1 cellular context compared by ENCODE assay signal in the genomic region with DNA sequence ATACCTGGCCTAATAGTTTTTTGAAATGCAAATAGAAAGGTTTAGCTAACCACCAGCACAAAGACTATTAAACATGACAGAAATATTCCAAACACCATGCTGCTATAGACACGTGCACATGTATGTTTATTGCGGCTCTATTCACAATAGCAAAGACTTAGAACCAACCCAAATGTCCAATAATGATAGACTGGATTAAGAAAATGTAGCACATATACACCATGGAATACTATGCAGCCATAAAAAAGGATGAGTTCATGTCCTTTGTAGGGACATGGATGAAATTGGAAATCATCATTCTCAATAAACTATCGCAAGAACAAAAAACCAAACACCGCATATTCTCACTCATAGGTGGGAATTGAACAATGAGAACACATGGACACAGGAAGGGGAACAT.
TF ChIP-seq lines count a peak whose summit lies in the region.

No MANE protein-coding gene starts in this region.

TF ChIP-seq in HEK293, 187 proteins besides CTCF, POLR2A, EP300 and RAD21 (continued from another document):
- TF ChIP-seq, protein P1, sequence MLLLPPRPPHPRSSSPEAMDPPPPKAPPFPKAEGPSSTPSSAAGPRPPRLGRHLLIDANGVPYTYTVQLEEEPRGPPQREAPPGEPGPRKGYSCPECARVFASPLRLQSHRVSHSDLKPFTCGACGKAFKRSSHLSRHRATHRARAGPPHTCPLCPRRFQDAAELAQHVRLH (tag by site-specific recombination; IDR thresholded peaks at IDR 0.05), result peak; percentile 73; the same call in 1 of the 2 replicates
TF ChIP-seq in HEK293: peak in this region for 4; not testable (repeated sequence) for 183.
